In genomic region chr3:185422677-185423076, GRCh38 we compare ENCODE assay signal across 14 cellular contexts. TPM values are rescaled to one million over a fixed set of nuclear protein-coding genes. Genes with fewer than 3 reads are reported as not detected.
DNase-seq lines count a peak whose midpoint lies in the region; ATAC-seq, FAIRE-seq and TF ChIP-seq lines count a peak whose summit lies in the region.
"Had no signal": no experiment of that assay in that cellular context is flagged by ENCODE, and none has a peak within 500 bp of the region (broad histone marks: within the 10 kb centered on the region; RNA-seq: fewer than 3 reads in every experiment).

No MANE protein-coding gene starts in this region.

- H3K9ac ChIP-seq in KMS-11 = peak overlapping the region; percentile 26; the same call in 1 of the 2 replicates

- no peaks in the 10 kb centered on the region for H3K9me3 ChIP-seq in A549

- no peak for TF ChIP-seq POLR2A in A549 (IDR thresholded peaks at IDR 0.05; ENCODE audit: low read length)

- H3K27me3 ChIP-seq in KMS-11 (ENCODE audit: insufficient read depth, low read depth) = no peaks in the 10 kb centered on the region

- no peak for TF ChIP-seq CTCF in A549 (IDR thresholded peaks at IDR 0.05)
- TF ChIP-seq CTCF in KMS-11 (conservative IDR thresholded peaks at IDR 0.05; ENCODE audit: low read depth, low read length) = no peak

- no peaks in the 10 kb centered on the region for H3K79me2 ChIP-seq in KMS-11 (ENCODE audit: insufficient read depth, low read depth)

- DNase-seq in DMS153 (lab: John Stamatoyannopoulos, UW) (peak; percentile 63), DMS153 treated with DMSO at 0.1 percent for 48 hours (lab: John Stamatoyannopoulos, UW; ENCODE audit: unreplicated experiment) (no peak), A549 (ENCODE audit: low read depth in 1 of 2, low spot score in 1 of 2) (no peak), RPMI8226 (peak; percentile 49), Right ventricle myocardium superior (no peak)
- DNase-seq: CD8-positive, alpha-beta memory T cell; NCI-H187; NCI-H748 treated with DMSO at 0.1 percent for 48 hours had no signal

- 93% methylated on average over 4 of the region's 4 CpGs for WGBS in A549 (ENCODE audit: missing lambda C conversion rate)

- FAIRE-seq in A549 (lab: Jason Lieb, UNC) = no peak
- FAIRE-seq: HTR-8/SVneo had no signal

- H3K4me1 ChIP-seq in A549 (peaks cover 19% of the 10 kb centered on the region), KMS-11 (ENCODE audit: low read depth, poor library complexity, severe bottlenecking) (peaks cover 24% of the 10 kb centered on the region)

- peak overlapping the region; percentile 53; the same call in 1 of the 2 replicates for H2AFZ ChIP-seq in KMS-11 (ENCODE audit: low read depth)
- H2AFZ ChIP-seq: PC-9 had no signal

- H3K4me2 ChIP-seq in A549 (peak overlapping the region; percentile 38), KMS-11 (peak overlapping the region; percentile 39; the same call in 1 of the 2 replicates)
- H3K4me2 ChIP-seq: PC-9 had no signal

- no peaks in the 10 kb centered on the region for H4K20me1 ChIP-seq in KMS-11 (ENCODE audit: insufficient read depth)

- H3K4me3 ChIP-seq in A549 (no peak overlapping the region), KMS-11 (IDR thresholded peaks at IDR 0.05; ENCODE audit: insufficient read depth, low read depth, low read length) (no peak overlapping the region)
- H3K4me3 ChIP-seq: PC-9 had no signal

- TF ChIP-seq RAD21 in A549 (conservative IDR thresholded peaks at IDR 0.05 in 1 of 2, IDR thresholded peaks at IDR 0.05 in 1 of 2) = no peak

- intact Hi-C loops in Right ventricle myocardium superior (cut with DNase I) = no loop called here

- POLR2A ChIA-PET in A549 (lab: Yijun Ruan, JAX) = no interaction called here

- H3K27ac ChIP-seq in A549 = peak overlapping the region; percentile 59 to 72; a peak in 5 of 6 replicates
- H3K27ac ChIP-seq in KMS-11 = peak overlapping the region; percentile 53; the same call in 1 of the 2 replicates
- H3K27ac ChIP-seq: 22Rv1, PC-9 had no signal

- CTCF ChIA-PET in A549 (lab: Yijun Ruan, JAX) = no interaction called here

- H3K36me3 ChIP-seq in KMS-11 (ENCODE audit: insufficient read depth) = no peaks in the 10 kb centered on the region

- ATAC-seq in A549 (no peak), GM19467 (IDR thresholded peaks at IDR 0.05; ENCODE audit: unreplicated experiment) (no peak), Right ventricle myocardium superior (ENCODE audit: poor library complexity) (no peak), HG03342 (IDR thresholded peaks at IDR 0.05; ENCODE audit: unreplicated experiment) (no peak)

- no peak for TF ChIP-seq EP300 in A549 (IDR thresholded peaks at IDR 0.05)

TF ChIP-seq in A549, 52 proteins besides CTCF, POLR2A, EP300 and RAD21:
- TF ChIP-seq, protein P1, sequence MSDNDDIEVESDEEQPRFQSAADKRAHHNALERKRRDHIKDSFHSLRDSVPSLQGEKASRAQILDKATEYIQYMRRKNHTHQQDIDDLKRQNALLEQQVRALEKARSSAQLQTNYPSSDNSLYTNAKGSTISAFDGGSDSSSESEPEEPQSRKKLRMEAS (IDR thresholded peaks at IDR 0.05) = no peak
- no peak for TF ChIP-seq KDM5A (IDR thresholded peaks at IDR 0.05)
- no peak for TF ChIP-seq HOXB13 (CRISPR knock-in tag; IDR thresholded peaks at IDR 0.05; ENCODE audit: low read depth)
- no peak for TF ChIP-seq RCOR1 (IDR thresholded peaks at IDR 0.05; ENCODE audit: low read depth, low read length)
- TF ChIP-seq NPAS2 (CRISPR knock-in tag; IDR thresholded peaks at IDR 0.05; ENCODE audit: borderline replicate concordance) = no peak
- no peak for TF ChIP-seq MAZ (IDR thresholded peaks at IDR 0.05; ENCODE audit: borderline replicate concordance, low read depth, low read length)
- TF ChIP-seq JUN (IDR thresholded peaks at IDR 0.05) = no peak
- no peak for TF ChIP-seq REST (IDR thresholded peaks at IDR 0.05)
- TF ChIP-seq E2F6 (IDR thresholded peaks at IDR 0.05; ENCODE audit: borderline replicate concordance, low read depth) = no peak
TF ChIP-seq in A549: peak in this region for 0.

RNA-seq across cellular contexts. Expression of gene MAP3K13, which starts 59.7 kb away (rescaled TPM):
- polyA plus RNA-seq in A549 (2011; rRNA removed) (19.9 and 23.2 TPM in 2 replicates), A549 (2017; fragmentation: RNase III; extraction: RNeasy Plus Mini Kit Qiagen cat#74134 plus additional on column Dnase treatment) (15.8 to 16.3 TPM (median 15.9 TPM) in 3 replicates)
- 6.5 and 6.9 TPM in 2 replicates for polyA plus RNA-seq in A549 (2012; cell fraction: cytosol; rRNA removed)
- 1.4 and 2.1 TPM in 2 replicates for polyA plus RNA-seq in A549 (2012; cell fraction: nucleus; rRNA removed)
- polyA minus RNA-seq in A549 (2011; rRNA and poly(A)+ RNA removed) = 14.9 and 16.2 TPM in 2 replicates
- total RNA-seq in Right ventricle myocardium superior = 7.6 TPM

Comparison
In these comparisons a context has a peak if more than half of its experiments do, and no peak if none do; other contexts are left out.
1. DNase-seq: peak in DMS153 (single experiment) and RPMI8226 (single experiment); none in DMS153 treated with DMSO at 0.1 percent for 48 hours (single experiment), A549 (0 of 2) and Right ventricle myocardium superior (single experiment).